Comparison of ENCODE assay signal across 17 cellular contexts in the genomic region with DNA sequence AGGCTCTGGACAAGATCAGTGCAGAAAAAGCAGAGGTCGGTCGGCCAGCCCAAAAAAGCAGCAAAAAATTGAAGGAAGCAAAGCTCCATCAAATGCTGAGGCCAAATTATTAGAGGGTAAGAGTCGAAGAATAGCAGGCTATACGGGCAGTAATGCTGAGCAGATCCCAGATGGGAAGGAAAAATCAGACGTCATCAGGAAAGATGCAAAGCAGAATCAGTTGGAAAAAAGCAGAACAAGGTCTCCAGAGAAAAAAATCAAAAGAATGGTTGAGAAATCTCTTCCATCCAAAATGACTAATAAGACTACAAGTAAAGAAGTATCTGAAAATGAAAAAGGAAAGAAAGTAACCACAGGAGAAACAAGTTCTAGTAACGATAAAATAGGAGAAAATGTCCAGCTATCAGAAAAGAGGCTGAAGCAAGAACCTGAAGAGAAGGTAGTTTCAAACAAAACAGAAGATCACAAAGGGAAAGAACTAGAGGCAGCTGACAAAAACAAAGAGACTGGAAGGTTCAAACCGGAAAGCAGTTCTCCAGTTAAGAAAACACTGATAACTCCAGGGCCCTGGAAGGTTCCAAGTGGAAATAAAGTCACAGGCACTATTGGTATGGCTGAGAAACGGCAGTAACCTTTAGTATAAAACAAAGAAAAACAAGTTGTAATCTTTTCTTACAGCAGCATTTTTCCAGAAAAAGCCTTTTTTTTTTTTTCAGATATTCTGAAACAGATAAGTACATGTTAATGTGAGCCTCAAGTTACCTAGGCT.
DNase-seq lines count a peak whose midpoint lies in the region; ATAC-seq and TF ChIP-seq lines count a peak whose summit lies in the region.
"Had no signal": no experiment of that assay in that cellular context is flagged by ENCODE, and none has a peak within 500 bp of the region (broad histone marks: within the 10 kb centered on the region; RNA-seq: fewer than 3 reads in every experiment).

No MANE protein-coding gene starts in this region.

- H3K9me3 ChIP-seq in adipocyte (ENCODE audit: control insufficient read depth, low read length), result no peaks in the 10 kb centered on the region
- no peaks in the 10 kb centered on the region for H3K9me3 ChIP-seq in thoracic aorta

- H3K9ac ChIP-seq in adipocyte (ENCODE audit: low read length), result peak overlapping the region; percentile 80

- H3K4me3 ChIP-seq in adipocyte (ENCODE audit: low read length), result peak overlapping the region; percentile 67
- H3K4me3 ChIP-seq in fibroblast of mammary gland (ENCODE audit: control insufficient read depth, low read depth, low read length), result no peak overlapping the region
- H3K4me3 ChIP-seq in thoracic aorta, result peak overlapping the region; percentile 52

- ATAC-seq in thoracic aorta (ENCODE audit: insufficient number of reproducible peaks, low FRiP score, low read depth), result peak; percentile 16
- ATAC-seq in GM21825 (IDR thresholded peaks at IDR 0.05; ENCODE audit: unreplicated experiment), result no peak
- ATAC-seq in HG03460 (IDR thresholded peaks at IDR 0.05; ENCODE audit: unreplicated experiment), result no peak
- ATAC-seq: activated CD4-positive, alpha-beta T cell treated with anti-CD3 and anti-CD28 coated beads for 36 hours; CD8-positive, alpha-beta T cell; Panc1; T-cell had no signal

- peak; percentile 23 for DNase-seq in adipocyte (ENCODE audit: low read depth)
- DNase-seq in fibroblast of mammary gland (ENCODE audit: low read depth), result peak; percentile 79
- peak; percentile 12 for DNase-seq in mucosa of gallbladder (ENCODE audit: low spot score)
- DNase-seq in thoracic aorta (ENCODE audit: low spot score), result no peak
- DNase-seq in EL, result no peak
- DNase-seq in superior temporal gyrus (ENCODE audit: extremely low spot score), result no peak
- DNase-seq: activated CD4-positive, alpha-beta T cell treated with anti-CD3 and anti-CD28 coated beads for 36 hours; activated T-cell treated with anti-CD3 and anti-CD28 coated beads, Interleukin-2, amount 50 U/mL, for 24 hours; CD8-positive, alpha-beta T cell; endodermal cell; GF-D8; mesendoderm; NCI-H345; T-cell had no signal

- TF ChIP-seq CTCF in fibroblast of mammary gland (conservative IDR thresholded peaks at IDR 0.05; ENCODE audit: control insufficient read depth, insufficient read depth, low read depth, low read length) (no peak), thoracic aorta (IDR thresholded peaks at IDR 0.05) (no peak)

- peaks cover 4% of the 10 kb centered on the region for H3K36me3 ChIP-seq in adipocyte (ENCODE audit: control insufficient read depth, insufficient read depth, low read length, severe bottlenecking)
- no peaks in the 10 kb centered on the region for H3K36me3 ChIP-seq in thoracic aorta

- H3K27me3 ChIP-seq in adipocyte (replicated peaks; ENCODE audit: control insufficient read depth, insufficient read depth, low read length), result no peaks in the 10 kb centered on the region
- no peaks in the 10 kb centered on the region for H3K27me3 ChIP-seq in thoracic aorta (replicated peaks; ENCODE audit: insufficient read depth)

- H3K4me1 ChIP-seq in adipocyte (ENCODE audit: control insufficient read depth, insufficient read depth, low read length), result peaks cover 30% of the 10 kb centered on the region
- peaks cover 7 to 31% of the 10 kb centered on the region in 2 donors for H3K4me1 ChIP-seq in thoracic aorta (ENCODE audit: control insufficient read depth in 1 of 2, low read depth in 2 of 2)

- H3K27ac ChIP-seq in thoracic aorta, result peak overlapping the region; percentile 68 to 71

Comparison
In these comparisons a context has a peak if more than half of its experiments do, and no peak if none do; other contexts are left out.
1. DNase-seq: peak in adipocyte (single experiment), fibroblast of mammary gland (single experiment) and mucosa of gallbladder (single experiment); none in thoracic aorta (single experiment), EL (single experiment) and superior temporal gyrus (single experiment).